In genomic region chr22:46374663-46375474, GRCh38 we compare ENCODE assay signal across 18 cellular contexts. TPM values are rescaled to one million over a fixed set of nuclear protein-coding genes. Genes with fewer than 3 reads are reported as not detected.
DNase-seq lines count a peak whose midpoint lies in the region; ATAC-seq and TF ChIP-seq lines count a peak whose summit lies in the region.
"Had no signal": no experiment of that assay in that cellular context is flagged by ENCODE, and none has a peak within 500 bp of the region (broad histone marks: within the 10 kb centered on the region; RNA-seq: fewer than 3 reads in every experiment).

No MANE protein-coding gene starts in this region.

- peaks cover 18% of the 10 kb centered on the region for H3K4me1 ChIP-seq in colonic mucosa
- H3K4me1 ChIP-seq in mucosa of rectum (ENCODE audit: control insufficient read depth in 2 of 2, insufficient read depth in 2 of 2, low read length in 2 of 2), result peaks cover 39 to 69% of the 10 kb centered on the region in 2 donors
- H3K4me1 ChIP-seq in upper lobe of right lung, result peaks cover 8% of the 10 kb centered on the region
- no peaks in the 10 kb centered on the region for H3K4me1 ChIP-seq in osteoblast (ENCODE audit: insufficient read depth, low read length)
- H3K4me1 ChIP-seq: psoas muscle had no signal

- no peak overlapping the region for H2AFZ ChIP-seq in osteoblast (ENCODE audit: low read length)

- no peaks in the 10 kb centered on the region for H3K9me3 ChIP-seq in colonic mucosa
- peaks cover 0 to 2% of the 10 kb centered on the region in 2 donors for H3K9me3 ChIP-seq in mucosa of rectum (ENCODE audit: control insufficient read depth in 2 of 2, low read length in 2 of 2)
- H3K9me3 ChIP-seq in upper lobe of right lung, result no peaks in the 10 kb centered on the region
- no peaks in the 10 kb centered on the region for H3K9me3 ChIP-seq in osteoblast (ENCODE audit: low read depth, low read length)
- H3K9me3 ChIP-seq: psoas muscle had no signal

- H3K4me2 ChIP-seq in osteoblast (ENCODE audit: insufficient read depth, low read length), result no peak overlapping the region

- intact Hi-C loops in colonic mucosa (cut with DNase I), result no loop called here
- intact Hi-C loops in upper lobe of right lung (cut with DNase I), result no loop called here
- intact Hi-C loops in cardiac septum (cut with DNase I), result no loop called here

- H3K9ac ChIP-seq in colonic mucosa (ENCODE audit: low read depth in 2 of 2, low read length in 2 of 2) (peak overlapping the region; percentile 19 to 37), mucosa of rectum (ENCODE audit: low read depth in 1 of 2, low read length in 2 of 2) (peak overlapping the region; percentile 41 to 71)

- ATAC-seq in upper lobe of right lung, result peak; percentile 80
- ATAC-seq in GM18907 (IDR thresholded peaks at IDR 0.05; ENCODE audit: unreplicated experiment), result no peak
- ATAC-seq: heart left ventricle, PC-3, psoas muscle, SK-N-SH treated with all-trans-retinoic acid at 6 μM for 48 hours had no signal

- DNase-seq in DMS53 treated with DMSO at 0.1 percent for 48 hours (lab: John Stamatoyannopoulos, UW; ENCODE audit: unreplicated experiment), result peak; percentile 71
- peak; percentile 93 for DNase-seq in colonic mucosa
- peak; percentile 88 for DNase-seq in upper lobe of right lung
- no peak for DNase-seq in osteoblast (ENCODE audit: insufficient read length, low spot score, missing footprints)
- no peak for DNase-seq in cardiac septum (ENCODE audit: low spot score)
- DNase-seq: activated CD8-positive, alpha-beta T cell treated with anti-CD3 and anti-CD28 coated beads, Interleukin-2, amount 10 ng/mL, durations not matched to agents 7 days and 5 days; CD4-positive, CD25-positive, alpha-beta regulatory T cell; HCEC 1CT; NCI-H2081; NCI-H526 treated with DMSO at 0.1 percent for 48 hours; PC-3; psoas muscle had no signal

- peak overlapping the region; percentile 84 for H3K27ac ChIP-seq in colonic mucosa
- H3K27ac ChIP-seq in mucosa of rectum (ENCODE audit: low read depth in 2 of 2, low read length in 2 of 2), result peak overlapping the region; percentile 84 to 95
- no peak overlapping the region for H3K27ac ChIP-seq in upper lobe of right lung
- no peak overlapping the region for H3K27ac ChIP-seq in osteoblast (ENCODE audit: low read depth, low read length)
- H3K27ac ChIP-seq: esophagus muscularis mucosa, heart left ventricle, psoas muscle had no signal

- H3K36me3 ChIP-seq in colonic mucosa (no peaks in the 10 kb centered on the region), mucosa of rectum (ENCODE audit: control insufficient read depth in 2 of 2, insufficient read depth in 2 of 2, low read length in 2 of 2) (no peaks in the 10 kb centered on the region), upper lobe of right lung (no peaks in the 10 kb centered on the region), osteoblast (ENCODE audit: insufficient read depth, low read length) (no peaks in the 10 kb centered on the region)

- no peaks in the 10 kb centered on the region for H3K79me2 ChIP-seq in osteoblast (ENCODE audit: insufficient read depth, low read length)

- no peak overlapping the region for H3K4me3 ChIP-seq in colonic mucosa
- peak overlapping the region; percentile 11 to 37 for H3K4me3 ChIP-seq in mucosa of rectum (ENCODE audit: low read length in 2 of 2)
- H3K4me3 ChIP-seq in upper lobe of right lung, result no peak overlapping the region
- H3K4me3 ChIP-seq in osteoblast (ENCODE audit: insufficient read depth, low read length), result no peak overlapping the region
- H3K4me3 ChIP-seq: esophagus muscularis mucosa, GM12878, heart left ventricle, psoas muscle had no signal

- H3K27me3 ChIP-seq in colonic mucosa (no peaks in the 10 kb centered on the region), mucosa of rectum (ENCODE audit: control insufficient read depth in 2 of 2, insufficient read depth in 2 of 2, low read length in 2 of 2) (no peaks in the 10 kb centered on the region), upper lobe of right lung (no peaks in the 10 kb centered on the region), osteoblast (ENCODE audit: insufficient read depth, low read length) (peaks cover 10% of the 10 kb centered on the region)
- H3K27me3 ChIP-seq: heart left ventricle had no signal

- TF ChIP-seq CTCF in colonic mucosa (IDR thresholded peaks at IDR 0.05) (no peak), upper lobe of right lung (IDR thresholded peaks at IDR 0.05) (no peak), osteoblast (IDR thresholded peaks at IDR 0.05; ENCODE audit: extremely low read depth, low read depth, low read length) (no peak)

- H4K20me1 ChIP-seq in osteoblast (ENCODE audit: insufficient read depth, low read length), result no peaks in the 10 kb centered on the region

RNA-seq across cellular contexts. Expression of gene TRMU, which starts 39.4 kb away (rescaled TPM):
- 10 to 100 TPM; 25.2 to 71.8 TPM for total RNA-seq in colonic mucosa
- 34.9 TPM for total RNA-seq in upper lobe of right lung
- total RNA-seq in osteoblast, result 18.9 and 22.1 TPM in 2 replicates
- total RNA-seq in cardiac septum, result 34.7 TPM

Comparison
In these comparisons a context has a peak if more than half of its experiments do, and no peak if none do; other contexts are left out.
1. DNase-seq: peak in DMS53 treated with DMSO at 0.1 percent for 48 hours (single experiment), colonic mucosa (single experiment) and upper lobe of right lung (single experiment); none in osteoblast (single experiment) and cardiac septum (single experiment).
2. H3K27ac ChIP-seq: peak in colonic mucosa (single experiment) and mucosa of rectum (2 of 2); none in upper lobe of right lung (single experiment) and osteoblast (single experiment).
3. H3K4me3 ChIP-seq: peak in mucosa of rectum (2 of 2); none in colonic mucosa (single experiment), upper lobe of right lung (single experiment) and osteoblast (single experiment).